8 cellular contexts compared by ENCODE assay signal in the genomic region with DNA sequence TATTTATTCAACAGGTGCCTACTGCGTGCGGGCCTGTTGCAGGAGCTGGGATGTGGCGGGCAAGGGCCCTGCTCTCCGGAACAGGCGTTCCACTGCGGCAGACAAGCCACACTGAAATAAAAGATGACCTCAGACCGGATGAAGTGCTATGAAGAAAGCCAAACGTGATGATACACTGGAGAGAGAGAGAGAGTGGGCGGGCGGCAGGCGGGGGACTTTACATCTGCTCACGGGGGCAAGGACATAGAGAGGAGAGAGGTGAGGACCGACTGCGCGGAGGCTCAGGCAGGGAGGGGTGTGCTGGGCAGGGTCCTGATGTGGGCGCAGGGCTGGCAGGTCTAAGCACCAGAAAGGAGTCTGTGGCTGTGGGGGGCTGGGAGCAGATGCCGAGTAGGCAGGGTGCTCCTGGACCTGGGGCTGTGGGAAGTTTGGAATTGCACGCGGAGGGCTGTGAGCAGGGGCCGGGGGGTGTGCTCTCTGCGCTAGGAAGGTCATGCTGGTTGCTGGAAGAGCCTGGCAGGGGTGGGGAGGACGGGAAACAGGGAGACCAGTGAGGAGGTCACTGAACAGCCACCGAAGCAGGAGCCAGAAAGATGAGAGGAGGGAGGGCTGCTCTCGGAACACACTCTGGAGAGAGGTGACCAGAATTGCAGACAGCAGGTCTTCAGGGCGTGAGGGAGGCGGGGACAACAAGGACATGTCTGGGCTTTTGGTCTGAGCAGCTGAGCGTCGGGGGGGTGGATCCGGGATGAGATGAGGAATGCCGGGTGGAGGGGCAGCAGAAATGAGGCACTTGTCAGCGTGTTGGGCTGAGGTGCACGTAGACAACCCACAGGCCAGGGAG. TPM values are rescaled to one million over a fixed set of nuclear protein-coding genes. Genes with fewer than 3 reads are reported as not detected.
ATAC-seq lines count a peak whose summit lies in the region.

No MANE protein-coding gene starts in this region.

- no peaks in the 10 kb centered on the region for H3K36me3 ChIP-seq in HUES6 (ENCODE audit: control insufficient read depth, insufficient read depth, low read length)
- H3K36me3 ChIP-seq in iPS-20b (ENCODE audit: insufficient read depth, low read depth, low read length), result no peaks in the 10 kb centered on the region

- 43 to 67% (median 54%) methylated on average over 32 of the region's 32 CpGs for WGBS in adipose tissue, 3 donors

- H3K27ac ChIP-seq in HUES6 (ENCODE audit: low read depth, low read length) (no peak overlapping the region), adipose tissue (ENCODE audit: low read depth, low read length) (peak overlapping the region; percentile 13), iPS-20b (ENCODE audit: low read length) (no peak overlapping the region), skin epidermis (peak overlapping the region in 14 of 21 experiments; percentile 43 to 76 (median 58))

- H3K4me1 ChIP-seq in HUES6 (ENCODE audit: control insufficient read depth, insufficient read depth, low read length) (peaks cover 40% of the 10 kb centered on the region), iPS-20b (ENCODE audit: insufficient read depth, low read length) (peaks cover 27% of the 10 kb centered on the region; the same call in 1 of the 2 replicates)

- H3K27me3 ChIP-seq in HUES6 (ENCODE audit: control insufficient read depth, insufficient read depth, low read length) (no peaks in the 10 kb centered on the region), iPS-20b (ENCODE audit: insufficient read depth, low read length) (no peaks in the 10 kb centered on the region)

- ATAC-seq in HG03159 (IDR thresholded peaks at IDR 0.05; ENCODE audit: unreplicated experiment) (no peak), HG02885 (IDR thresholded peaks at IDR 0.05; ENCODE audit: poor library complexity, unreplicated experiment) (no peak), HG03039 (IDR thresholded peaks at IDR 0.05; ENCODE audit: unreplicated experiment) (no peak), GM18858 (IDR thresholded peaks at IDR 0.05; ENCODE audit: unreplicated experiment) (no peak)

- H3K9me3 ChIP-seq in HUES6 (ENCODE audit: control insufficient read depth, insufficient read depth, low read depth, low read length) (no peaks in the 10 kb centered on the region), iPS-20b (ENCODE audit: insufficient read depth, low read depth, low read length) (no peaks in the 10 kb centered on the region)

- H3K4me3 ChIP-seq in HUES6 (ENCODE audit: low read depth, low read length) (peak overlapping the region; percentile 15; the same call in 1 of the 2 replicates), iPS-20b (ENCODE audit: low read length) (no peak overlapping the region), skin epidermis (peak overlapping the region in 1 of 7 experiments; percentile 11)

- peak overlapping the region; percentile 29 for H3K9ac ChIP-seq in HUES6 (ENCODE audit: low read length)
- peak overlapping the region; percentile 8; the same call in 1 of the 2 replicates for H3K9ac ChIP-seq in iPS-20b (ENCODE audit: low read depth, low read length)

RNA-seq across cellular contexts. Expression of a gene that starts 9.9 kb away (rescaled TPM):
- 100 to 1,000 TPM in 2 of 3 donors, 10 to 100 TPM in 1; 47.6 to 192 (median 176) TPM for polyA plus RNA-seq in adipose tissue

RNA-seq across cellular contexts. Expression of a gene that starts 25.6 kb away (rescaled TPM):
- 10 to 100 TPM; 19.3 to 51.5 (median 32.4) TPM for polyA plus RNA-seq in adipose tissue

RNA-seq across cellular contexts. Expression of a gene that starts 25.8 kb away (rescaled TPM):
- polyA plus RNA-seq in adipose tissue, result 10 to 100 TPM; 30.2 to 33.4 (median 30.9) TPM

RNA-seq across cellular contexts. Expression of a gene that starts 36.3 kb away (rescaled TPM):
- polyA plus RNA-seq in adipose tissue, result 100 to 1,000 TPM in 2 of 3 donors, 10 to 100 TPM in 1; 60.6 to 298 (median 109) TPM

RNA-seq across cellular contexts. Expression of a gene that starts 37.1 kb away (rescaled TPM):
- polyA plus RNA-seq in adipose tissue, result 10 to 100 TPM in 2 of 3 donors, 1 to 10 TPM in 1; 8.5 to 15.4 (median 15.0) TPM

Comparison
In these comparisons a context has a peak if more than half of its experiments do, and no peak if none do; other contexts are left out.
1. H3K27ac ChIP-seq: peak in adipose tissue (single experiment) and skin epidermis (14 of 21); none in HUES6 (single experiment) and iPS-20b (single experiment).